Comparison of ENCODE assay signal across 11 cellular contexts in the genomic region with DNA sequence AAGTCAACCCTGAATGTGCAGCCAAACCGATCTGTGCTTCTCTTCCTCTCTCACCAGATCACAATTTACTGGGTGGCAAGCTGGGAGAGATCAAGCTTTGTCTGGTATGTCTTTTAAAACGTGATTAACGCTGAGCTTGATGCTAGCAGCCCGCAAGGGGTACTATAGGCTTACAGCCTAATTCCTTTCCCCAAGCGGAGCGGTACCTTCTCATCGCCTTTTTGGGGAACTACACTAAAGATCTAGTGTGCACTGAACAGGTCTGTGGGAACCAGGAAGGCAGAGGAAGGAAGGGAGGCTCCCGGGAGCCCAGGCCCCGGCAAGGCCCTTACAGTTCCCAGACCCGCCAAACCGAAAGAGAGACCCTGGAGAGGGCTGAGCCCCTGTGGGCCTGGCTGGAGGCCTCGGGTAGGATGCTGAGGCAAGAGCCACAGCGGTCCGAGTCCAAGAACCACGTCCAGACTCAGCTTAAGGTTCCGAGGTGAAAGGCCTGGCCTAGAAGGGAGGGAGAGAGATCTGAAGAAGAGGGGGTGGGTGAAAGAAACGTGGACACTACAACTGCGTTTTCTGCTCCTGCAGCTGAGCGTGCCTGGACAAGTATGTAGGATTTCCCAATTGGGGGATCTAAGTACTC. TPM values are rescaled to one million over a fixed set of nuclear protein-coding genes. Genes with fewer than 3 reads are reported as not detected.
A peak's percentile ranks its signal among the peaks of the same experiment; 100 is the strongest.
DNase-seq lines count a peak whose midpoint lies in the region; ATAC-seq and TF ChIP-seq lines count a peak whose summit lies in the region.
"Had no signal": no experiment of that assay in that cellular context is flagged by ENCODE, and none has a peak within 500 bp of the region (broad histone marks: within the 10 kb centered on the region; RNA-seq: fewer than 3 reads in every experiment).

No MANE protein-coding gene starts in this region.

- CTCF ChIA-PET in SK-N-SH (lab: Yijun Ruan, JAX): interaction anchor here (0.8 to 2.0 kb wide), 7 partner anchors 8 to 1316 kb away, joined by 3 to 9 read pairs (median 3); no protein-coding TSS in a partner anchor

- H3K9me3 ChIP-seq in SK-N-SH (no peaks in the 10 kb centered on the region), right lobe of liver (no peaks in the 10 kb centered on the region)
- H3K9me3 ChIP-seq: tibial artery had no signal

- TF ChIP-seq CTCF in SK-N-SH (IDR thresholded peaks at IDR 0.05) (no peak), brain microvascular endothelial cell (IDR thresholded peaks at IDR 0.05; ENCODE audit: low read depth, low read length, missing control alignments) (no peak), right lobe of liver (IDR thresholded peaks at IDR 0.05) (no peak)

- peaks cover 0 to 8% of the 10 kb centered on the region in 2 experiments for H3K36me3 ChIP-seq in SK-N-SH (replicated peaks in 1 of 2; ENCODE audit: control insufficient read depth in 1 of 2, insufficient read depth in 2 of 2, low read length in 1 of 2)
- H3K36me3 ChIP-seq in brain microvascular endothelial cell (replicated peaks): peaks cover 4% of the 10 kb centered on the region
- H3K36me3 ChIP-seq in right lobe of liver: no peaks in the 10 kb centered on the region
- H3K36me3 ChIP-seq: tibial artery had no signal

- H3K9ac ChIP-seq in SK-N-SH: no peak overlapping the region

- ATAC-seq in SK-N-SH treated with all-trans-retinoic acid at 6 μM for 48 hours: no peak
- no peak for ATAC-seq in right lobe of liver
- ATAC-seq: activated CD8-positive, alpha-beta T cell treated with anti-CD3 and anti-CD28 coated beads for 36 hours; left colon had no signal

- intact Hi-C loops in right lobe of liver (cut with DNase I): no loop called here

- no peak overlapping the region; a peak in 1 of 4 replicates for H3K27ac ChIP-seq in SK-N-SH (ENCODE audit: low read depth in 2 of 2, low read length in 1 of 2)
- H3K27ac ChIP-seq in brain microvascular endothelial cell: peak overlapping the region; percentile 86
- peak overlapping the region; percentile 80 to 86 (median 83) for H3K27ac ChIP-seq in right lobe of liver

- peaks cover 6 to 9% of the 10 kb centered on the region in 2 experiments; a peak in 2 of 4 replicates for H3K4me1 ChIP-seq in SK-N-SH (ENCODE audit: control insufficient read depth in 1 of 2, insufficient read depth in 2 of 2, low read depth in 1 of 2, low read length in 1 of 2)
- peaks cover 0 to 16% (median 0%) of the 10 kb centered on the region in 4 donors for H3K4me1 ChIP-seq in right lobe of liver

- in situ Hi-C loops in brain microvascular endothelial cell (cut with HindIII; ENCODE audit: low pct_ligation_motif_present, low sequenced_read_pairs): no loop called here

- no peak for TF ChIP-seq RAD21 in SK-N-SH (IDR thresholded peaks at IDR 0.05; ENCODE audit: low read length)

- no peak for TF ChIP-seq EP300 in SK-N-SH (IDR thresholded peaks at IDR 0.05; ENCODE audit: borderline replicate concordance in 1 of 2, low read depth in 1 of 2, low read length in 1 of 2)

- no peak for DNase-seq in SK-N-SH
- DNase-seq in brain microvascular endothelial cell: no peak
- no peak for DNase-seq in right lobe of liver
- DNase-seq in superior temporal gyrus (ENCODE audit: extremely low spot score): peak; percentile 45
- DNase-seq in NCI-H510A treated with DMSO at 0.1 percent for 48 hours (lab: John Stamatoyannopoulos, UW): no peak
- no peak for DNase-seq in NOMO-1 treated with dmso at 0.1 percent for 144 hours (lab: John Stamatoyannopoulos, UW; ENCODE audit: unreplicated experiment)
- DNase-seq in kidney glomerular epithelial cell (lab: John Stamatoyannopoulos, UW): no peak
- DNase-seq: activated CD8-positive, alpha-beta T cell treated with anti-CD3 and anti-CD28 coated beads for 36 hours; left colon; tibial artery had no signal

- WGBS in SK-N-SH (ENCODE audit: low lambda C conversion rate): 96% methylated on average over 19 of the region's 19 CpGs
- 62% methylated on average over 19 of the region's 19 CpGs for WGBS in right lobe of liver (ENCODE audit: insufficient coverage, low coverage, low lambda C conversion rate, missing lambda C conversion rate)

- peak overlapping the region; percentile 78 for H3K4me2 ChIP-seq in SK-N-SH

- no peaks in the 10 kb centered on the region for H3K9me2 ChIP-seq in SK-N-SH

- H3K4me3 ChIP-seq in SK-N-SH (ENCODE audit: low read depth in 2 of 2, low read length in 1 of 2) (no peak overlapping the region), brain microvascular endothelial cell (ENCODE audit: low read depth, low read length) (peak overlapping the region; percentile 68), right lobe of liver (peak overlapping the region in 2 of 3 donors; percentile 53 to 61)

- peaks cover 15% of the 10 kb centered on the region for H3F3A ChIP-seq in SK-N-SH (replicated peaks; ENCODE audit: insufficient read depth)

- POLR2A ChIA-PET in SK-N-SH (lab: Yijun Ruan, JAX): no interaction called here

- no peaks in the 10 kb centered on the region for H4K20me1 ChIP-seq in SK-N-SH (ENCODE audit: insufficient read depth)

- H2AFZ ChIP-seq in SK-N-SH (ENCODE audit: low read depth): no peak overlapping the region

- H3K79me2 ChIP-seq in SK-N-SH (ENCODE audit: insufficient read depth): peaks cover 68% of the 10 kb centered on the region

- no peak for TF ChIP-seq POLR2A in right lobe of liver (IDR thresholded peaks at IDR 0.05)

- H3K27me3 ChIP-seq in SK-N-SH (ENCODE audit: insufficient read depth) (no peaks in the 10 kb centered on the region), brain microvascular endothelial cell (replicated peaks) (no peaks in the 10 kb centered on the region), right lobe of liver (peaks cover 0 to 4% of the 10 kb centered on the region in 2 donors)

TF ChIP-seq in SK-N-SH, 30 proteins besides CTCF, POLR2A, EP300 and RAD21:
- TF ChIP-seq RFX5 (IDR thresholded peaks at IDR 0.05; ENCODE audit: low read length): no peak
- no peak for TF ChIP-seq FOSL2 (IDR thresholded peaks at IDR 0.05; ENCODE audit: borderline replicate concordance, low read depth)
TF ChIP-seq in SK-N-SH: peak in this region for 0.

TF ChIP-seq in SK-N-SH treated with all-trans-retinoic acid at 6 μM for 48 hours, 23 proteins besides CTCF, POLR2A, EP300 and RAD21:
- TF ChIP-seq OSR1 (CRISPR knock-in tag; IDR thresholded peaks at IDR 0.05): no peak
- TF ChIP-seq CSDC2 (CRISPR knock-in tag; IDR thresholded peaks at IDR 0.05): no peak
- TF ChIP-seq ISL1 (CRISPR knock-in tag; IDR thresholded peaks at IDR 0.05): no peak
- TF ChIP-seq ZFP3 (CRISPR knock-in tag; IDR thresholded peaks at IDR 0.05): no peak

RNA-seq across cellular contexts. Expression of a gene that starts 2.7 kb away (rescaled TPM):
- 7.4 and 8.3 TPM in 2 replicates for polyA plus RNA-seq in SK-N-SH (2012; rRNA removed)
- polyA plus RNA-seq in SK-N-SH (2012; cell fraction: cytosol; rRNA removed): 9.3 and 13.1 TPM in 2 replicates
- polyA plus RNA-seq in SK-N-SH (2012; cell fraction: nucleus; rRNA removed): 12.3 TPM in 2 replicates
- total RNA-seq in right lobe of liver: 1 to 10 TPM; 1.2 to 3.8 (median 2.3) TPM
- total RNA-seq: activated CD8-positive, alpha-beta T cell treated with anti-CD3 and anti-CD28 coated beads for 36 hours had no signal

RNA-seq across cellular contexts. Expression of a gene that starts 4.7 kb away (rescaled TPM):
- 40.0 and 47.1 TPM in 2 replicates for polyA plus RNA-seq in SK-N-SH (2012; rRNA removed)
- polyA plus RNA-seq in SK-N-SH (2012; cell fraction: cytosol; rRNA removed): 24.5 and 41.7 TPM in 2 replicates
- 82.7 and 105 TPM in 2 replicates for polyA plus RNA-seq in SK-N-SH (2012; cell fraction: nucleus; rRNA removed)
- 10 to 100 TPM in 2 of 6 experiments, 1 to 10 TPM in 4; 5.3 to 12.1 (median 9.4) TPM for total RNA-seq in right lobe of liver
- total RNA-seq: activated CD8-positive, alpha-beta T cell treated with anti-CD3 and anti-CD28 coated beads for 36 hours had no signal

Comparison
In these comparisons a context has a peak if more than half of its experiments do, and no peak if none do; other contexts are left out.
1. H3K27ac ChIP-seq: peak in brain microvascular endothelial cell (single experiment) and right lobe of liver (3 of 3); none in SK-N-SH (0 of 2).
2. H3K4me3 ChIP-seq: peak in brain microvascular endothelial cell (single experiment) and right lobe of liver (2 of 3); none in SK-N-SH (0 of 2).